ENCODE assay signal across 1 cellular context in genomic region chr7:13953368-13953767, GRCh38.
TF ChIP-seq lines count a peak whose summit lies in the region.

No MANE protein-coding gene starts in this region.

TF ChIP-seq in IMR-90, 13 proteins besides CTCF, POLR2A, EP300 and RAD21 (continued from another document):
- no peak for TF ChIP-seq ELK1 (IDR thresholded peaks at IDR 0.05; ENCODE audit: borderline replicate concordance, low read depth, low read length)
- no peak for TF ChIP-seq CHD1 (IDR thresholded peaks at IDR 0.05; ENCODE audit: low read depth, low read length)
- no peak for TF ChIP-seq NFE2L2 (IDR thresholded peaks at IDR 0.05; ENCODE audit: low read depth, low read length)
- no peak for TF ChIP-seq MXI1 (IDR thresholded peaks at IDR 0.05; ENCODE audit: borderline replicate concordance, low read depth, low read length)
- no peak for TF ChIP-seq FOS (IDR thresholded peaks at IDR 0.05; ENCODE audit: low read depth, low read length)
- no peak for TF ChIP-seq MAFK (IDR thresholded peaks at IDR 0.05; ENCODE audit: low read depth, low read length)
- TF ChIP-seq USF2 (IDR thresholded peaks at IDR 0.05; ENCODE audit: low read depth, low read length) = no peak
- no peak for TF ChIP-seq MAZ (IDR thresholded peaks at IDR 0.05; ENCODE audit: borderline replicate concordance, low read depth, low read length)
